In the genomic region with DNA sequence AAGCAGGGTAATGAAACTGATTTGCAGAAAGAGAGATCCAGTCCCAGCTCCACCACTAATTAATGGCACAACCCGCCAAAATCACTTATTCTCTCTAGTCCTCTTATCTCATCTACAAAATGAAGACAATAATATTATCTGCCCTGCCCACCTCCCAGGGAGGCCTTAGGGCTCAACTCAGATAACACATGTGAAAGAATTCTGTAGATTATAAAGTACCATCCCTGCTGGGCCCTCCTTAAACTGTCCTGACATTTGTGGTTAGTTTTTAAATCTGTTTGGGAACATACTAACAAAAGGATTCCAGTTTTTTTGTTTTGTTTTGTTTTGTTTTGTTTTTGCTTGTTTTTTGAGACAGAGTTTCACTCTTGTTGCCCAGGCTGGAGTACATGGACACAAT, we compare ENCODE assay signal across 16 cellular contexts. TPM values are rescaled to one million over a fixed set of nuclear protein-coding genes. Genes with fewer than 3 reads are reported as not detected.
DNase-seq lines count a peak whose midpoint lies in the region; ATAC-seq, FAIRE-seq and TF ChIP-seq lines count a peak whose summit lies in the region.
"Had no signal": no experiment of that assay in that cellular context is flagged by ENCODE, and none has a peak within 500 bp of the region (broad histone marks: within the 10 kb centered on the region; RNA-seq: fewer than 3 reads in every experiment).

No MANE protein-coding gene starts in this region.

- H3K23ac ChIP-seq in trophoblast cell (ENCODE audit: low read length) = no peak overlapping the region

- no peak overlapping the region for H4K8ac ChIP-seq in trophoblast cell (ENCODE audit: low read depth, low read length)

- H3K27me3 ChIP-seq in RWPE2 (ENCODE audit: insufficient read depth, poor library complexity, severe bottlenecking) = no peaks in the 10 kb centered on the region
- no peaks in the 10 kb centered on the region for H3K27me3 ChIP-seq in endodermal cell (ENCODE audit: control insufficient read depth, insufficient read depth, low read length, poor library complexity, severe bottlenecking)
- H3K27me3 ChIP-seq in trophoblast cell (ENCODE audit: insufficient read depth, low read length) = no peaks in the 10 kb centered on the region
- no peaks in the 10 kb centered on the region for H3K27me3 ChIP-seq in vagina
- H3K27me3 ChIP-seq: spleen had no signal

- TF ChIP-seq POLR2A in vagina (IDR thresholded peaks at IDR 0.05) = no peak

- intact Hi-C loops in vagina (cut with DNase I) = loop anchor here (10.0 kb wide), 1 partner anchor 439 kb away; no protein-coding TSS in a partner anchor
- intact Hi-C loops in CD14-positive monocyte (cut with micrococcal nuclease) = no loop called here

- ATAC-seq in RWPE2 (ENCODE audit: low read depth) (no peak), T-helper 17 cell (no peak)
- ATAC-seq: activated T-cell treated with anti-CD3 and anti-CD28 coated beads, Interleukin-2, amount 50 U/mL, for 72 hours; Right ventricle myocardium inferior had no signal

- peaks cover 21% of the 10 kb centered on the region for H3K79me1 ChIP-seq in trophoblast cell (ENCODE audit: low read length)

- H3K9me3 Mint-ChIP-seq in endodermal cell = no peaks in the 10 kb centered on the region
- H3K9me3 Mint-ChIP-seq in CD14-positive monocyte = peaks cover 0 to 5% (median 0%) of the 10 kb centered on the region in 7 donors
- H3K9me3 Mint-ChIP-seq: activated CD4-positive, alpha-beta T cell treated with anti-CD3 and anti-CD28 coated beads, Interleukin-2, amount 10 ng/mL, durations not matched to agents 7 days and 5 days; activated T-cell treated with anti-CD3 and anti-CD28 coated beads, Interleukin-2, amount 50 U/mL, for 72 hours; T-helper 2 cell treated with Interferon-gamma antibody and Interleukin-4, amounts not matched to agents 5 μg/mL and 100 μg/mL, for 36 hours had no signal

- no peak overlapping the region for H3K4me2 ChIP-seq in trophoblast cell (ENCODE audit: low read length)

- no peak overlapping the region for H4K12ac ChIP-seq in trophoblast cell (ENCODE audit: low read depth, low read length)

- H3K27ac Mint-ChIP-seq in endodermal cell (peak overlapping the region; percentile 89), T-helper 17 cell (no peak overlapping the region), CD14-positive monocyte (no peak overlapping the region)
- H3K27ac Mint-ChIP-seq: activated CD4-positive, alpha-beta T cell treated with anti-CD3 and anti-CD28 coated beads, Interleukin-2, amount 10 ng/mL, durations not matched to agents 7 days and 5 days; activated T-cell treated with anti-CD3 and anti-CD28 coated beads, Interleukin-2, amount 50 U/mL, for 72 hours; T-helper 2 cell treated with Interferon-gamma antibody and Interleukin-4, amounts not matched to agents 5 μg/mL and 100 μg/mL, for 36 hours had no signal

- H3K18ac ChIP-seq in trophoblast cell (ENCODE audit: low read length) = no peak overlapping the region

- peak overlapping the region; percentile 8 for H2BK120ac ChIP-seq in trophoblast cell (ENCODE audit: insufficient read depth, low read length, poor library complexity)

- peak overlapping the region; percentile 60 for H3K9ac ChIP-seq in endodermal cell (ENCODE audit: extremely low read depth, low read length, poor library complexity, severe bottlenecking)
- no peak overlapping the region for H3K9ac ChIP-seq in trophoblast cell (ENCODE audit: low read length)

- H3K4ac ChIP-seq in trophoblast cell (ENCODE audit: low read depth, low read length) = peak overlapping the region; percentile 16

- peak overlapping the region; percentile 58 for H3K14ac ChIP-seq in trophoblast cell (ENCODE audit: low read length)

- peak overlapping the region; percentile 61 for H2BK5ac ChIP-seq in trophoblast cell (ENCODE audit: low read depth, low read length, poor library complexity)

- H2BK12ac ChIP-seq in trophoblast cell (ENCODE audit: low read length) = peak overlapping the region; percentile 74

- H3K27ac ChIP-seq in RWPE2 (ENCODE audit: poor library complexity, severe bottlenecking) (peak overlapping the region; percentile 59), endodermal cell (ENCODE audit: low read depth, low read length) (peak overlapping the region; percentile 25), trophoblast cell (ENCODE audit: low read depth, low read length) (peak overlapping the region; percentile 85), vagina (peak overlapping the region; percentile 85)
- H3K27ac ChIP-seq: spleen had no signal

- H3K4me1 ChIP-seq in RWPE2 (ENCODE audit: insufficient read depth, poor library complexity, severe bottlenecking) (peaks cover 18% of the 10 kb centered on the region), endodermal cell (ENCODE audit: control insufficient read depth, insufficient read depth, low read length) (peaks cover 25% of the 10 kb centered on the region), trophoblast cell (ENCODE audit: control insufficient read depth in 1 of 2, insufficient read depth in 2 of 2, low read length in 2 of 2) (peaks cover 22% of the 10 kb centered on the region in 2 experiments), vagina (peaks cover 50% of the 10 kb centered on the region)

- H3K27me3 Mint-ChIP-seq in endodermal cell (ENCODE audit: insufficient read depth) (no peaks in the 10 kb centered on the region), T-helper 17 cell (no peaks in the 10 kb centered on the region), CD14-positive monocyte (ENCODE audit: low read depth in 3 of 3) (peaks cover 0 to 2% (median 0%) of the 10 kb centered on the region in 3 donors)
- H3K27me3 Mint-ChIP-seq: activated CD4-positive, alpha-beta T cell treated with anti-CD3 and anti-CD28 coated beads, Interleukin-2, amount 10 ng/mL, durations not matched to agents 7 days and 5 days had no signal

- 38% methylated on average over 1 of the region's 1 CpG; no CpG with 5 or more reads in 1 of the 2 experiments for WGBS in endodermal cell (ENCODE audit: insufficient coverage in 1 of 2, insufficient read length in 1 of 2), 2 experiments
- WGBS in trophoblast cell (ENCODE audit: extremely low coverage, insufficient coverage, insufficient read length) = no CpG with 5 or more reads among the region's 1 CpG

- FAIRE-seq in urothelium cell line (lab: Jason Lieb, UNC) = no peak

- DNase-seq in RWPE2 (ENCODE audit: low spot score) (no peak), endodermal cell (peak; percentile 65), trophoblast cell (peak in 1 of 2 donors; percentile 10), vagina (ENCODE audit: extremely low spot score in 2 of 2) (no peak), T-helper 17 cell (no peak), CD14-positive monocyte (ENCODE audit: low spot score) (no peak), urothelium cell line (ENCODE audit: low spot score) (no peak)
- DNase-seq: activated CD4-positive, alpha-beta T cell treated with anti-CD3 and anti-CD28 coated beads, Interleukin-2, amount 10 ng/mL, durations not matched to agents 7 days and 5 days; activated T-cell treated with anti-CD3 and anti-CD28 coated beads, Interleukin-2, amount 50 U/mL, for 72 hours; DND-41; NCI-H2029 treated with DMSO at 0.1 percent for 48 hours; spleen had no signal

- H3K4me3 ChIP-seq in RWPE2 (ENCODE audit: severe bottlenecking) = no peak overlapping the region
- peak overlapping the region; percentile 51 for H3K4me3 ChIP-seq in endodermal cell (ENCODE audit: low read length)
- no peak overlapping the region for H3K4me3 ChIP-seq in trophoblast cell (ENCODE audit: low read depth, low read length)
- no peak overlapping the region for H3K4me3 ChIP-seq in vagina
- H3K4me3 ChIP-seq: spleen had no signal

- H2AFZ ChIP-seq in trophoblast cell (ENCODE audit: insufficient read depth, low read length, poor library complexity) = no peak overlapping the region

- H3K36me3 Mint-ChIP-seq in endodermal cell (ENCODE audit: low read depth) (peaks cover 10% of the 10 kb centered on the region), T-helper 17 cell (ENCODE audit: low read depth) (no peaks in the 10 kb centered on the region), CD14-positive monocyte (peaks cover 2% of the 10 kb centered on the region in 2 donors)

- H3K4me1 Mint-ChIP-seq in endodermal cell (peaks cover 55% of the 10 kb centered on the region), T-helper 17 cell (no peaks in the 10 kb centered on the region), CD14-positive monocyte (peaks cover 18% of the 10 kb centered on the region)

- no peak for TF ChIP-seq CTCF in RWPE2 (IDR thresholded peaks at IDR 0.05; ENCODE audit: poor library complexity, severe bottlenecking)
- TF ChIP-seq CTCF in endodermal cell (conservative IDR thresholded peaks at IDR 0.05) = no peak
- no peak for TF ChIP-seq CTCF in vagina (IDR thresholded peaks at IDR 0.05)
- no peak for TF ChIP-seq CTCF in CD14-positive monocyte (IDR thresholded peaks at IDR 0.05)

- H3K79me2 ChIP-seq in trophoblast cell (ENCODE audit: control insufficient read depth, insufficient read depth, low read length, poor library complexity) = peaks cover 4% of the 10 kb centered on the region

- no peak overlapping the region for H2AK5ac ChIP-seq in trophoblast cell (ENCODE audit: low read length)

- H4K91ac ChIP-seq in trophoblast cell (ENCODE audit: low read depth, low read length) = peak overlapping the region; percentile 78

- H3K4me3 Mint-ChIP-seq in endodermal cell (peak overlapping the region; percentile 32), T-helper 17 cell (no peak overlapping the region), CD14-positive monocyte (no peak overlapping the region)
- H3K4me3 Mint-ChIP-seq: activated CD4-positive, alpha-beta T cell treated with anti-CD3 and anti-CD28 coated beads, Interleukin-2, amount 10 ng/mL, durations not matched to agents 7 days and 5 days; activated T-cell treated with anti-CD3 and anti-CD28 coated beads, Interleukin-2, amount 50 U/mL, for 72 hours; T-helper 2 cell treated with Interferon-gamma antibody and Interleukin-4, amounts not matched to agents 5 μg/mL and 100 μg/mL, for 36 hours had no signal

- H3K9me3 ChIP-seq in RWPE2 (ENCODE audit: severe bottlenecking) (no peaks in the 10 kb centered on the region), endodermal cell (ENCODE audit: control insufficient read depth, low read length) (no peaks in the 10 kb centered on the region), trophoblast cell (ENCODE audit: insufficient read depth, low read depth, low read length) (no peaks in the 10 kb centered on the region), vagina (no peaks in the 10 kb centered on the region), T-helper 17 cell (ENCODE audit: control insufficient read depth, low read length, poor library complexity, severe bottlenecking) (no peaks in the 10 kb centered on the region)
- H3K9me3 ChIP-seq: spleen had no signal

- H3K36me3 ChIP-seq in RWPE2 (ENCODE audit: low read depth) (no peaks in the 10 kb centered on the region), endodermal cell (ENCODE audit: control insufficient read depth, insufficient read depth, low read length) (peaks cover 8% of the 10 kb centered on the region), trophoblast cell (ENCODE audit: control insufficient read depth in 1 of 2, insufficient read depth in 2 of 2, low read length in 2 of 2) (no peaks in the 10 kb centered on the region), vagina (no peaks in the 10 kb centered on the region)

RNA-seq across cellular contexts. Expression of a gene that starts 7.3 kb away (rescaled TPM):
- total RNA-seq in endodermal cell (10 to 100 TPM; 58.5 to 70.6 TPM), vagina (33.1 TPM), T-helper 17 cell (10 to 100 TPM in 1 of 2 donors, 1 to 10 TPM in 1; 8.8 to 11.4 TPM)
- polyA plus RNA-seq in endodermal cell (2013, experiment 1 of 2) = 32.3 TPM
- 29.6 TPM for polyA plus RNA-seq in endodermal cell (2013, experiment 2 of 2)
- polyA plus RNA-seq in trophoblast cell (2013) = 14.1 and 14.9 TPM in 2 replicates
- polyA plus RNA-seq in CD14-positive monocyte = 1 to 10 TPM; 1.5 to 1.8 TPM

RNA-seq across cellular contexts. Expression of a gene that starts 7.5 kb away (rescaled TPM):
- total RNA-seq in endodermal cell = 10 to 100 TPM; 38.3 to 40.4 TPM
- polyA plus RNA-seq in endodermal cell (2013, experiment 1 of 2) = 35.9 TPM
- 37.6 TPM for polyA plus RNA-seq in endodermal cell (2013, experiment 2 of 2)
- 12.9 and 13.5 TPM in 2 replicates for polyA plus RNA-seq in trophoblast cell (2013)
- 26.3 TPM for total RNA-seq in vagina
- 1 to 10 TPM; 5.5 to 7.5 TPM for total RNA-seq in T-helper 17 cell
- polyA plus RNA-seq in CD14-positive monocyte = 10 to 100 TPM; 15.3 to 16.4 TPM

RNA-seq across cellular contexts. Expression of a gene that starts 42.4 kb away (rescaled TPM):
- total RNA-seq in endodermal cell (not detected), vagina (1.7 TPM), T-helper 17 cell (not detected)
- not detected for polyA plus RNA-seq in endodermal cell (2013, experiment 1 of 2)
- polyA plus RNA-seq in endodermal cell (2013, experiment 2 of 2) = 0.12 TPM
- not detected in 2 replicates for polyA plus RNA-seq in trophoblast cell (2013)
- polyA plus RNA-seq in CD14-positive monocyte = not detected
- total RNA-seq: activated CD4-positive, alpha-beta T cell treated with anti-CD3 and anti-CD28 coated beads, Interleukin-2, amount 10 ng/mL, durations not matched to agents 7 days and 5 days; activated T-cell treated with anti-CD3 and anti-CD28 coated beads, Interleukin-2, amount 50 U/mL, for 72 hours; dermis microvascular lymphatic vessel endothelial cell; lung microvascular endothelial cell; Right ventricle myocardium inferior; spleen had no signal
- polyA plus RNA-seq: spleen had no signal

Comparison
In these comparisons a context has a peak if more than half of its experiments do, and no peak if none do; other contexts are left out.
1. H3K27ac ChIP-seq: peak in every context shown above with its lines; median percentile 85 in trophoblast cell; 85 in vagina; 59 in RWPE2; 25 in endodermal cell.